8 cellular contexts compared by ENCODE assay signal in the genomic region with DNA sequence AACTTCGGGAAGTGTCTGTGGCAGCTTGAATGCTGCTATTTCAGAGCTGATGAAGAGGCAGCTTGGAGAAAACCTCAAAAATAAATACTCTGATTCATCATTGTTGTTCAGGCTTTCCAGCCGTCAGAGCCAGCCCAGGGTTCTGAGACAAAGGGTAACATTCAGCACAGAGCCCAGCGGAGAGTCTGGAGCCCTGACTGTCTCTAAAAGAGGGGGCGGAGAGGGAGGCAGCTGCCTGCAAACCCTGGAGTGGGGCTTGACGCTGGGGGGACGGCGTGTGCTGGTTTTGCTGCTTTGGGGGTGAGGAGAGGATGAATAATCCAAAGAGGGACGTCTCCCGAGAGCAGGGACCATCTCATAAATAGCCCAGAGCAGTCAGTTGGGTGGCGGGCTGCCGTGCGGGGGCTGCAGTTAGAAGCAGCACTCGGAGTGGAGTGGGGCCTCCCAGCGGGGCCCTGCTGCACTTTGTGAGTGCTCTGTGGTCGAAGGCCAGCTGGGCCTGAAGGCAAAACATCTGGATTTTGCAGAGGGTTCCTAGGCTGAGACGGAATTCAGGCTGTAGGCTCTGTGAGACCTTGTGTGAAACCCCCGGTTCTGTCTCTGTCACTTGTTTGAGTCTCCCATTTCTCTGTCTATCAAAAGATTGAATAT.
DNase-seq lines count a peak whose midpoint lies in the region; TF ChIP-seq lines count a peak whose summit lies in the region.

No MANE protein-coding gene starts in this region.

- H3K79me2 ChIP-seq in PC-9 (ENCODE audit: low read depth), result no peaks in the 10 kb centered on the region; the same call in 1 of the 2 replicates

- TF ChIP-seq CTCF in AG04450 (IDR thresholded peaks at IDR 0.05; ENCODE audit: low read depth, low read length), result no peak
- no peak for TF ChIP-seq CTCF in epithelial cell of esophagus (IDR thresholded peaks at IDR 0.05; ENCODE audit: insufficient read depth, low read depth, low read length, missing control alignments)
- no peak for TF ChIP-seq CTCF in WERI-Rb-1 (IDR thresholded peaks at IDR 0.05; ENCODE audit: low read depth, low read length)
- TF ChIP-seq CTCF in PC-9 (conservative IDR thresholded peaks at IDR 0.05), result no peak

- H3K27ac ChIP-seq in AG04450 (ENCODE audit: low read depth, low read length) (peak overlapping the region; percentile 93), muscle layer of colon (ENCODE audit: low read depth, low read length) (peak overlapping the region; percentile 76), WERI-Rb-1 (no peak overlapping the region), PC-9 (no peak overlapping the region)

- CTCF ChIA-PET in AG04450 (lab: Charles Lee) (interaction anchor here (0.6 kb wide), 1 partner anchor 1240 kb away, joined by 7 read pairs; no protein-coding TSS in a partner anchor), PC-9 (lab: Charles Lee) (no interaction called here)

- no peak overlapping the region for H3K4me2 ChIP-seq in PC-9

- H3K36me3 ChIP-seq in muscle layer of colon (ENCODE audit: insufficient read depth, low read length) (no peaks in the 10 kb centered on the region), WERI-Rb-1 (no peaks in the 10 kb centered on the region), PC-9 (ENCODE audit: low read depth) (no peaks in the 10 kb centered on the region)

- DNase-seq in AG04450 (ENCODE audit: low read depth, low spot score) (peak; percentile 62), NAMALWA (ENCODE audit: low spot score) (peak; percentile 52), epithelial cell of esophagus (ENCODE audit: low read depth) (peak; percentile 58), SHP77 treated with DMSO at 0.1 percent for 48 hours (lab: John Stamatoyannopoulos, UW) (no peak), WERI-Rb-1 (no peak), NCI-H146 treated with DMSO at 0.1 percent for 48 hours (lab: John Stamatoyannopoulos, UW; ENCODE audit: unreplicated experiment) (no peak), PC-9 (no peak)

- H3F3A ChIP-seq in PC-9 (ENCODE audit: insufficient read depth, low read depth), result peaks cover 6% of the 10 kb centered on the region; the same call in 1 of the 2 replicates

- no peaks in the 10 kb centered on the region for H3K9me2 ChIP-seq in PC-9 (ENCODE audit: insufficient read depth)

- H3K4me1 ChIP-seq in muscle layer of colon (ENCODE audit: insufficient read depth, low read length) (peaks cover 53% of the 10 kb centered on the region), PC-9 (replicated peaks; ENCODE audit: insufficient read depth) (peaks cover 9% of the 10 kb centered on the region; the same call in 1 of the 2 replicates)

- H3K9ac ChIP-seq in muscle layer of colon (ENCODE audit: low read length), result peak overlapping the region; percentile 5

- POLR2A ChIA-PET in AG04450 (lab: Yijun Ruan, JAX) (interaction anchor here (0.8 to 1.5 kb wide), 4 partner anchors 11 to 116 kb away, joined by 3 to 4 read pairs (median 3); no protein-coding TSS in a partner anchor), PC-9 (lab: Charles Lee; ENCODE audit: unreplicated experiment) (interaction anchor here (0.6 kb wide), 1 partner anchor 191 kb away, joined by 3 read pairs; no protein-coding TSS in a partner anchor)

- H4K20me1 ChIP-seq in PC-9 (ENCODE audit: insufficient read depth), result no peaks in the 10 kb centered on the region

- no TSS peak for BruUV-seq in PC-9 (replicated peaks; lab: Mats Ljungman, UMichigan)

- H3K4me3 ChIP-seq in AG04450 (ENCODE audit: low read depth, low read length), result peak overlapping the region; percentile 17
- no peak overlapping the region for H3K4me3 ChIP-seq in epithelial cell of esophagus (ENCODE audit: low read length)
- H3K4me3 ChIP-seq in muscle layer of colon (ENCODE audit: low read depth in 1 of 2, low read length in 2 of 2), result peak overlapping the region in 1 of 2 donors; percentile 25
- no peak overlapping the region for H3K4me3 ChIP-seq in WERI-Rb-1 (ENCODE audit: low read depth, low read length)
- no peak overlapping the region for H3K4me3 ChIP-seq in PC-9

- H3K27me3 ChIP-seq in AG04450 (ENCODE audit: control insufficient read depth, insufficient read depth, low read length), result no peaks in the 10 kb centered on the region
- H3K27me3 ChIP-seq in muscle layer of colon (ENCODE audit: control insufficient read depth in 1 of 2, insufficient read depth in 2 of 2, low read length in 2 of 2), result no peaks in the 10 kb centered on the region
- H3K27me3 ChIP-seq in WERI-Rb-1 (ENCODE audit: insufficient read depth, low read depth, severe bottlenecking), result no peaks in the 10 kb centered on the region
- H3K27me3 ChIP-seq in PC-9 (ENCODE audit: insufficient read depth, low read depth), result no peaks in the 10 kb centered on the region

- intact Hi-C loops in PC-9 (cut with micrococcal nuclease; ENCODE audit: unreplicated experiment), result loop anchor here (10.0 kb wide), 1 partner anchor 155 kb away; no protein-coding TSS in a partner anchor

- no peaks in the 10 kb centered on the region for H3K9me3 ChIP-seq in AG04450 (ENCODE audit: control insufficient read depth, insufficient read depth, low read length)
- H3K9me3 ChIP-seq in muscle layer of colon (ENCODE audit: low read length), result no peaks in the 10 kb centered on the region
- H3K9me3 ChIP-seq in WERI-Rb-1 (ENCODE audit: severe bottlenecking), result no peaks in the 10 kb centered on the region
- 0 out of 2 replicates have a peak, but pooled peaks cover 7% of the 10 kb centered on the region for H3K9me3 ChIP-seq in PC-9 (ENCODE audit: insufficient read depth, low read depth)

- H2AFZ ChIP-seq in PC-9, result no peak overlapping the region

Comparison
In these comparisons a context has a peak if more than half of its experiments do, and no peak if none do; other contexts are left out.
1. DNase-seq: peak in AG04450 (single experiment), NAMALWA (single experiment) and epithelial cell of esophagus (single experiment); none in SHP77 treated with DMSO at 0.1 percent for 48 hours (single experiment), WERI-Rb-1 (single experiment), NCI-H146 treated with DMSO at 0.1 percent for 48 hours (single experiment) and PC-9 (0 of 2).
2. H3K27ac ChIP-seq: peak in AG04450 (single experiment) and muscle layer of colon (single experiment); none in WERI-Rb-1 (single experiment) and PC-9 (single experiment).